Comparison of ENCODE assay signal across 8 cellular contexts in genomic region chr13:50126378-50127016, GRCh38.
DNase-seq lines count a peak whose midpoint lies in the region; ATAC-seq, FAIRE-seq and TF ChIP-seq lines count a peak whose summit lies in the region.

No MANE protein-coding gene starts in this region.

- no peaks in the 10 kb centered on the region for H3K79me1 ChIP-seq in H1 (ENCODE audit: low read depth, low read length)
- no peaks in the 10 kb centered on the region for H3K79me1 ChIP-seq in neuronal stem cell (ENCODE audit: low read depth, low read length)

- H2BK120ac ChIP-seq in H1 (replicated peaks; ENCODE audit: low read depth, low read length) (no peak overlapping the region), neuronal stem cell (ENCODE audit: low read depth, low read length) (no peak overlapping the region)

- H2BK5ac ChIP-seq in H1 (ENCODE audit: low read depth, low read length) (no peak overlapping the region), neuronal stem cell (ENCODE audit: low read length) (peak overlapping the region; percentile 46)

- H3K56ac ChIP-seq in H1 (replicated peaks; ENCODE audit: insufficient read length, low read depth, low read length): no peak overlapping the region

- WGBS in H1 (ENCODE audit: extremely low coverage in 1 of 2, insufficient coverage in 1 of 2, insufficient read length in 1 of 2, insufficient replicate concordance in 2 of 2, low coverage in 1 of 2, low lambda C conversion rate in 2 of 2, missing lambda C conversion rate in 1 of 2), 2 experiments: 2% methylated on average over 22 of the region's 22 CpGs; no CpG with 5 or more reads in 1 of the 2 experiments
- no CpG with 5 or more reads among the region's 22 CpGs for WGBS in neuronal stem cell (ENCODE audit: extremely low coverage in 2 of 2, insufficient read length in 2 of 2, insufficient replicate concordance in 1 of 2), 2 donors

- H3K4ac ChIP-seq in H1 (replicated peaks; ENCODE audit: insufficient read length, low read depth, low read length): no peak overlapping the region
- no peak overlapping the region for H3K4ac ChIP-seq in neuronal stem cell (ENCODE audit: low read length)

- peak; percentile 75 for FAIRE-seq in GM19239 (lab: Jason Lieb, UNC)
- no peak for FAIRE-seq in H1 (lab: Jason Lieb, UNC)

- H3K18ac ChIP-seq in H1 (ENCODE audit: extremely low read depth, low read length) (0 out of 2 replicates have a peak overlapping the region, but pooled peaks have one; percentile 27), neuronal stem cell (ENCODE audit: low read length) (peak overlapping the region; percentile 98)

- no peak for ATAC-seq in GM18870 (IDR thresholded peaks at IDR 0.05; ENCODE audit: unreplicated experiment)

- POLR2A ChIA-PET in H1 (lab: Charles Lee; ENCODE audit: partially characterized antibody): interaction anchor here (0.6 to 6.9 kb wide), 6 partner anchors 15 to 667 kb away, joined by 3 to 52 read pairs (median 7); partner anchors contain the start of gene TRIM13

- H3K23ac ChIP-seq in H1 (ENCODE audit: insufficient read length) (no peak overlapping the region), neuronal stem cell (ENCODE audit: low read depth, low read length, poor library complexity) (peak overlapping the region; percentile 77)

- H2BK12ac ChIP-seq in H1 (ENCODE audit: low read depth, low read length): 0 out of 2 replicates have a peak overlapping the region, but pooled peaks have one; percentile 28
- H2BK12ac ChIP-seq in neuronal stem cell (ENCODE audit: low read length): no peak overlapping the region

- no peak for TF ChIP-seq RAD21 in H1 (IDR thresholded peaks at IDR 0.05 in 1 of 2, conservative IDR thresholded peaks at IDR 0.05 in 1 of 2; ENCODE audit: low read depth in 2 of 2, low read length in 2 of 2)

- H3K4me3 ChIP-seq in AG10803 (ENCODE audit: low read length) (peak overlapping the region; percentile 94), H1 (ENCODE audit: extremely low read depth in 1 of 4, insufficient read depth in 2 of 4, low read depth in 3 of 4, low read length in 4 of 4) (peak overlapping the region; percentile 70 to 85 (median 72)), neuronal stem cell (ENCODE audit: low read length in 2 of 2) (peak overlapping the region; percentile 86 to 88)

- TF ChIP-seq CTCF in AG10803 (conservative IDR thresholded peaks at IDR 0.05; ENCODE audit: low read length) (no peak), H1 (IDR thresholded peaks at IDR 0.05; ENCODE audit: control extremely low read depth in 1 of 3, insufficient read depth in 1 of 3, low read depth in 1 of 3, low read length in 3 of 3) (no peak)

- H3K27me3 ChIP-seq in H1 (replicated peaks in 1 of 4; ENCODE audit: control insufficient read depth in 3 of 4, extremely low read depth in 1 of 4, insufficient read depth in 3 of 4, low read length in 3 of 4) (peaks cover 51 to 83% (median 78%) of the 10 kb centered on the region in 4 experiments), neuronal stem cell (ENCODE audit: control insufficient read depth in 3 of 3, insufficient read depth in 3 of 3, low read depth in 1 of 3, low read length in 3 of 3) (peaks cover 13 to 77% (median 47%) of the 10 kb centered on the region in 3 experiments)

- H4K20me1 ChIP-seq in H1 (replicated peaks in 1 of 2; ENCODE audit: control insufficient read depth in 1 of 2, insufficient read depth in 2 of 2, low read length in 2 of 2): peaks cover 12 to 13% of the 10 kb centered on the region in 2 experiments

- H2AK5ac ChIP-seq in H1 (ENCODE audit: low read depth, low read length): no peak overlapping the region
- no peak overlapping the region for H2AK5ac ChIP-seq in neuronal stem cell (ENCODE audit: low read depth, low read length)

- H2BK20ac ChIP-seq in H1 (ENCODE audit: low read length): no peak overlapping the region

- H3K36me3 ChIP-seq in H1 (ENCODE audit: control insufficient read depth in 2 of 4, insufficient read depth in 4 of 4, low read length in 3 of 4) (no peaks in the 10 kb centered on the region), neuronal stem cell (replicated peaks in 1 of 2; ENCODE audit: control insufficient read depth in 2 of 2, insufficient read depth in 2 of 2, low read length in 2 of 2) (peaks cover 0 to 5% of the 10 kb centered on the region in 2 donors)

- DNase-seq in AG10803 (ENCODE audit: low read depth) (peak; percentile 58), GM19239 (ENCODE audit: insufficient read length, low spot score) (no peak), SHP77 (lab: John Stamatoyannopoulos, UW) (peak; percentile 8 to 15), H1 (ENCODE audit: low read depth in 1 of 2, low spot score in 2 of 2) (no peak), neuronal stem cell (ENCODE audit: low spot score) (peak; percentile 32), iPS-NIHi11 (ENCODE audit: low spot score) (no peak)
- DNase-seq in activated effector memory CD4-positive, alpha-beta T cell treated with Interleukin-2 at 50 U/mL for 16 hours: no peak

- H4K8ac ChIP-seq in H1 (ENCODE audit: extremely low read depth, insufficient read depth, low read length) (no peak overlapping the region), neuronal stem cell (ENCODE audit: low read depth, low read length) (no peak overlapping the region)

- CTCF ChIA-PET in H1 (lab: Charles Lee; ENCODE audit: partially characterized antibody): interaction anchor here (0.5 to 2.8 kb wide), 11 partner anchors 10 to 674 kb away, joined by 3 to 13 read pairs (median 4); no protein-coding TSS in a partner anchor

- peak overlapping the region; percentile 82 to 98 for H3K4me2 ChIP-seq in H1 (ENCODE audit: insufficient read depth in 1 of 2, low read depth in 2 of 2, low read length in 2 of 2)
- H3K4me2 ChIP-seq in neuronal stem cell (ENCODE audit: insufficient read depth, low read length, poor library complexity, severe bottlenecking): peak overlapping the region; percentile 92

- H3K79me2 ChIP-seq in H1 (ENCODE audit: control insufficient read depth in 1 of 2, insufficient read depth in 2 of 2, low read length in 2 of 2): no peaks in the 10 kb centered on the region

- no peaks in the 10 kb centered on the region for H3K9me3 ChIP-seq in H1 (ENCODE audit: insufficient read depth in 2 of 2, low read depth in 1 of 2, low read length in 1 of 2)
- H3K9me3 ChIP-seq in neuronal stem cell (replicated peaks in 1 of 2; ENCODE audit: control insufficient read depth in 2 of 2, insufficient read depth in 1 of 2, low read depth in 1 of 2, low read length in 2 of 2): no peaks in the 10 kb centered on the region

- H3K27ac ChIP-seq in H1 (ENCODE audit: low read depth, low read length) (no peak overlapping the region), neuronal stem cell (replicated peaks; ENCODE audit: low read length) (no peak overlapping the region)

- no peak for TF ChIP-seq EP300 in H1 (IDR thresholded peaks at IDR 0.05; ENCODE audit: borderline replicate concordance in 1 of 2, low read depth in 2 of 2, low read length in 2 of 2)

- TF ChIP-seq POLR2A in H1 (IDR thresholded peaks at IDR 0.05; ENCODE audit: control extremely low read depth in 1 of 2, low read depth in 2 of 2, low read length in 2 of 2): no peak

- H3K9ac ChIP-seq in H1 (replicated peaks in 1 of 4; ENCODE audit: extremely low read depth in 1 of 4, low read depth in 3 of 4, low read length in 3 of 4) (no peak overlapping the region), neuronal stem cell (ENCODE audit: low read depth, low read length, poor library complexity) (no peak overlapping the region)

- H2BK15ac ChIP-seq in H1 (ENCODE audit: low read length): no peak overlapping the region
- peak overlapping the region; percentile 77 for H2BK15ac ChIP-seq in neuronal stem cell (ENCODE audit: low read length)

- H2AFZ ChIP-seq in H1 (ENCODE audit: low read length) (no peak overlapping the region), neuronal stem cell (ENCODE audit: low read length) (peak overlapping the region; percentile 92)

- peaks cover 29% of the 10 kb centered on the region for H3K23me2 ChIP-seq in H1 (ENCODE audit: low read depth, low read length)

- H3K4me1 ChIP-seq in H1 (replicated peaks in 1 of 4; ENCODE audit: control insufficient read depth in 3 of 4, insufficient read depth in 4 of 4, low read length in 3 of 4) (peaks cover 8 to 38% (median 27%) of the 10 kb centered on the region in 4 experiments), neuronal stem cell (ENCODE audit: control insufficient read depth in 2 of 2, insufficient read depth in 1 of 2, low read depth in 1 of 2, low read length in 2 of 2) (peaks cover 12 to 30% of the 10 kb centered on the region in 2 donors)

- H4K5ac ChIP-seq in H1 (ENCODE audit: insufficient read length, low read depth, low read length): no peak overlapping the region

- H3K14ac ChIP-seq in H1 (ENCODE audit: insufficient read length): no peak overlapping the region
- H3K14ac ChIP-seq in neuronal stem cell (ENCODE audit: low read length): no peak overlapping the region

- no peak overlapping the region for H4K91ac ChIP-seq in H1 (replicated peaks; ENCODE audit: insufficient read length, low read length)
- no peak overlapping the region for H4K91ac ChIP-seq in neuronal stem cell (ENCODE audit: low read depth, low read length, poor library complexity)

TF ChIP-seq in H1, 55 proteins besides CTCF, POLR2A, EP300 and RAD21:
- no peak for TF ChIP-seq RXRA (IDR thresholded peaks at IDR 0.05; ENCODE audit: insufficient read depth, low read depth, low read length)
- no peak for TF ChIP-seq BACH1 (IDR thresholded peaks at IDR 0.05; ENCODE audit: low read length)
- peak; percentile 80 for TF ChIP-seq EZH2 (IDR thresholded peaks at IDR 0.05; ENCODE audit: low read depth, low read length, severe bottlenecking)
- no peak for TF ChIP-seq NANOG (IDR thresholded peaks at IDR 0.05; ENCODE audit: insufficient read depth, low read depth, low read length, poor library complexity, severe bottlenecking)
- peak; percentile 78 for TF ChIP-seq SUZ12 (IDR thresholded peaks at IDR 0.05; ENCODE audit: low read length)

Comparison
In these comparisons a context has a peak if more than half of its experiments do, and no peak if none do; other contexts are left out.
1. DNase-seq: peak in AG10803 (single experiment), SHP77 (2 of 2) and neuronal stem cell (single experiment); none in GM19239 (single experiment), H1 (0 of 2), iPS-NIHi11 (single experiment) and activated effector memory CD4-positive, alpha-beta T cell treated with Interleukin-2 at 50 U/mL for 16 hours (single experiment).
2. Peak in every context shown above with its lines, with median percentiles within 50 percentile points of each other: H3K4me3 ChIP-seq.